Comparison of ENCODE assay signal across 15 cellular contexts in genomic region chr1:36163426-36163825, GRCh38. TPM values are rescaled to one million over a fixed set of nuclear protein-coding genes. Genes with fewer than 3 reads are reported as not detected.
DNase-seq lines count a peak whose midpoint lies in the region; ATAC-seq and TF ChIP-seq lines count a peak whose summit lies in the region.
"Had no signal": no experiment of that assay in that cellular context is flagged by ENCODE, and none has a peak within 500 bp of the region (broad histone marks: within the 10 kb centered on the region; RNA-seq: fewer than 3 reads in every experiment).

No MANE protein-coding gene starts in this region.

- H3K36me3 ChIP-seq in right atrium auricular region, result no peaks in the 10 kb centered on the region
- no peaks in the 10 kb centered on the region for H3K36me3 ChIP-seq in body of pancreas (replicated peaks in 1 of 2; ENCODE audit: insufficient read depth in 1 of 2, low read depth in 2 of 2)
- H3K36me3 ChIP-seq in muscle layer of duodenum (ENCODE audit: control insufficient read depth in 1 of 2, insufficient read depth in 2 of 2, low read length in 2 of 2), result peaks cover 0 to 6% of the 10 kb centered on the region in 2 donors
- H3K36me3 ChIP-seq in upper lobe of left lung, result peaks cover 0 to 19% (median 8%) of the 10 kb centered on the region in 4 donors

- no peak for TF ChIP-seq CTCF in right atrium auricular region (IDR thresholded peaks at IDR 0.05)
- TF ChIP-seq CTCF in body of pancreas (IDR thresholded peaks at IDR 0.05), result no peak
- TF ChIP-seq CTCF in upper lobe of left lung (IDR thresholded peaks at IDR 0.05), result no peak

- ATAC-seq in Right ventricle myocardium superior (ENCODE audit: poor library complexity) (no peak), body of pancreas (no peak), upper lobe of left lung (ENCODE audit: low FRiP score in 2 of 2) (no peak), GM19324 (IDR thresholded peaks at IDR 0.05; ENCODE audit: low FRiP score, unreplicated experiment) (no peak)

- TF ChIP-seq POLR2A in body of pancreas (IDR thresholded peaks at IDR 0.05) (no peak), upper lobe of left lung (IDR thresholded peaks at IDR 0.05) (no peak)

- DNase-seq in right atrium auricular region (ENCODE audit: low spot score) (no peak), Right ventricle myocardium superior (no peak), body of pancreas (no peak), upper lobe of left lung (no peak), G401 (ENCODE audit: low spot score) (no peak)
- no peak for DNase-seq in activated effector memory CD4-positive, alpha-beta T cell treated with Interleukin-2 at 50 U/mL for 16 hours
- DNase-seq: BE2C; hypothalamus; mesendoderm; NCI-H2081; NCI-H748 treated with DMSO at 0.1 percent for 48 hours; stimulated activated CD4-positive, alpha-beta T cell treated with anti-CD3 and anti-CD28 coated beads, Interleukin-4, amount 100 ng/mL, for 4 hours; stimulated activated naive CD4-positive, alpha-beta T cell had no signal

- peaks cover 0 to 96% of the 10 kb centered on the region in 2 donors for H3K4me1 ChIP-seq in right atrium auricular region
- peaks cover 48% of the 10 kb centered on the region for H3K4me1 ChIP-seq in body of pancreas
- H3K4me1 ChIP-seq in muscle layer of duodenum (ENCODE audit: control insufficient read depth in 1 of 2, insufficient read depth in 2 of 2, low read length in 2 of 2), result peaks cover 37 to 81% of the 10 kb centered on the region in 2 donors
- H3K4me1 ChIP-seq in upper lobe of left lung, result peaks cover 60 to 93% (median 71%) of the 10 kb centered on the region in 4 donors
- H3K4me1 ChIP-seq: BE2C had no signal

- H3K27ac ChIP-seq in right atrium auricular region (peak overlapping the region; percentile 98 to 100), body of pancreas (peak overlapping the region in 3 of 4 donors; percentile 68 to 82 (median 74)), muscle layer of duodenum (ENCODE audit: low read length) (peak overlapping the region; percentile 93), upper lobe of left lung (peak overlapping the region; percentile 86 to 100 (median 100))

- no peak overlapping the region for H3K4me3 ChIP-seq in right atrium auricular region
- H3K4me3 ChIP-seq in body of pancreas, result no peak overlapping the region
- H3K4me3 ChIP-seq in muscle layer of duodenum (ENCODE audit: low read depth in 1 of 2, low read length in 2 of 2), result no peak overlapping the region
- H3K4me3 ChIP-seq in upper lobe of left lung, result no peak overlapping the region

- no peaks in the 10 kb centered on the region for H3K9me3 ChIP-seq in right atrium auricular region
- no peaks in the 10 kb centered on the region for H3K9me3 ChIP-seq in body of pancreas
- H3K9me3 ChIP-seq in muscle layer of duodenum (ENCODE audit: control insufficient read depth in 1 of 2, low read length in 2 of 2), result no peaks in the 10 kb centered on the region
- H3K9me3 ChIP-seq in upper lobe of left lung, result no peaks in the 10 kb centered on the region
- H3K9me3 ChIP-seq: BE2C had no signal

- in situ Hi-C loops in G401 (cut with HindIII; ENCODE audit: low sequenced_read_pairs), result loop anchor here (10.0 kb wide), 1 partner anchor 71 kb away; no protein-coding TSS in a partner anchor

- intact Hi-C loops in Right ventricle myocardium superior (cut with DNase I), result no loop called here
- intact Hi-C loops in body of pancreas (cut with DNase I), result no loop called here

- H3K27me3 ChIP-seq in right atrium auricular region, result no peaks in the 10 kb centered on the region
- no peaks in the 10 kb centered on the region for H3K27me3 ChIP-seq in body of pancreas
- H3K27me3 ChIP-seq in muscle layer of duodenum (ENCODE audit: low read depth, low read length), result no peaks in the 10 kb centered on the region
- H3K27me3 ChIP-seq in upper lobe of left lung, result no peaks in the 10 kb centered on the region
- H3K27me3 ChIP-seq: BE2C had no signal

- TF ChIP-seq EP300 in upper lobe of left lung (IDR thresholded peaks at IDR 0.05), result no peak

RNA-seq across cellular contexts. Expression of gene MAP7D1, which starts 7.5 kb away (rescaled TPM):
- total RNA-seq in right atrium auricular region (100 to 1,000 TPM; 353 to 356 TPM), Right ventricle myocardium superior (390 TPM), body of pancreas (10 to 100 TPM; 32.9 to 97.2 TPM), upper lobe of left lung (100 to 1,000 TPM; 129 to 290 (median 153) TPM)
- 117 and 127 TPM in 2 replicates for total RNA-seq in G401 (2014; rRNA removed; shearing (Covaris generic))

RNA-seq across cellular contexts. Expression of gene TRAPPC3, which starts 14.1 kb away (rescaled TPM):
- 10 to 100 TPM; 62.0 to 81.6 TPM for total RNA-seq in right atrium auricular region
- 59.6 TPM for total RNA-seq in Right ventricle myocardium superior
- total RNA-seq in body of pancreas, result 10 to 100 TPM; 45.7 to 71.5 TPM
- total RNA-seq in upper lobe of left lung, result 100 to 1,000 TPM in 2 of 6 donors, 10 to 100 TPM in 4; 65.8 to 120 (median 75.5) TPM
- total RNA-seq in G401 (2014; rRNA removed; shearing (Covaris generic)), result 168 and 173 TPM in 2 replicates

RNA-seq across cellular contexts. Expression of gene COL8A2, which starts 38.4 kb away (rescaled TPM):
- total RNA-seq in right atrium auricular region (1 to 10 TPM; 3.5 to 4.5 TPM), Right ventricle myocardium superior (1.4 TPM), body of pancreas (1 to 10 TPM; 1.3 to 1.6 TPM), upper lobe of left lung (10 to 100 TPM in 3 of 6 donors, 1 to 10 TPM in 3; 2.5 to 20.8 (median 11.4) TPM)
- total RNA-seq in G401 (2014; rRNA removed; shearing (Covaris generic)), result 0.47 TPM in 1 of 2 replicates, not detected in the other
